ENCODE assay signal across 18 cellular contexts in the genomic region with DNA sequence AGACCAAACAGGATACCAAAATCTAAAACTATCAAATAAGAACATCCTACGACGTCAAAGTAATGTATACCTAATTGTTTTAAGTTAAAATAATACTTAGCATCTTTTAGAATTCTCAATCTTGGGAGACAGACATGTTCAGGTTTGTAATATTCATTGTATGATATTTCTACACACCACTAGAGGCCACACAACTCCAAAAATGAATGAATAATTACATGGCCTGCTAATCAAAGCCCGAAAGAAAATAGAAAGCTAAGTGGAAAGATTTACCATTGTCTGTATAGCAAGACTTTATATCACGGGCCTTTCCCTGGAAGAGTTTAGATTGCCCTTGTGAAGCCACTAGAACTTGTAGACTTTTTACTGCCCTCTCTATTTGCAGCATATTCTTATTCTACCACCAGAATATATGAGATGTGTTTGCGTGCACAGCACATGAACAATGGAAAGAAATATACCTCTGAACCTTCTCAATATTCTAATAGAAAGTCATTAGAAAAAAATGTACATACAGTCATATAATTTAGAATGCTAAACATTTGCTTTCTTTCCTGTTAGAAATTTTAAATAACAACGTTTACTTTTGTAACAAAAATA.
A peak's percentile ranks its signal among the peaks of the same experiment; 100 is the strongest.
DNase-seq lines count a peak whose midpoint lies in the region; ATAC-seq and TF ChIP-seq lines count a peak whose summit lies in the region.
"Had no signal": no experiment of that assay in that cellular context is flagged by ENCODE, and none has a peak within 500 bp of the region (broad histone marks: within the 10 kb centered on the region; RNA-seq: fewer than 3 reads in every experiment).

No MANE protein-coding gene starts in this region.

- TF ChIP-seq CTCF in AG09309 (IDR thresholded peaks at IDR 0.05; ENCODE audit: control insufficient read depth, insufficient read depth, low read depth, low read length, missing control alignments) (peak; percentile 15), LNCAP (IDR thresholded peaks at IDR 0.05) (peak; percentile 50), SK-N-SH (IDR thresholded peaks at IDR 0.05) (peak; percentile 51), hepatocyte (IDR thresholded peaks at IDR 0.05; ENCODE audit: poor library complexity) (peak; percentile 42)

- H2AFZ ChIP-seq in SK-N-SH (ENCODE audit: low read depth): peak overlapping the region; percentile 58; the same call in 1 of the 2 replicates
- no peak overlapping the region for H2AFZ ChIP-seq in hepatocyte
- H2AFZ ChIP-seq: GM23338 had no signal

- CTCF ChIA-PET in SK-N-SH (lab: Yijun Ruan, JAX): interaction anchor here (0.7 to 2.0 kb wide), 6 partner anchors 74 to 404 kb away, joined by 3 to 5 read pairs (median 4); no protein-coding TSS in a partner anchor

- H3K36me3 ChIP-seq in SK-N-SH (replicated peaks in 1 of 2; ENCODE audit: control insufficient read depth in 1 of 2, insufficient read depth in 2 of 2, low read length in 1 of 2) (peaks cover 0 to 4% of the 10 kb centered on the region in 2 experiments), hepatocyte (replicated peaks; ENCODE audit: insufficient read depth, low read depth) (no peaks in the 10 kb centered on the region)
- H3K36me3 ChIP-seq: BLaER1 treated with 17β-estradiol and CSF1 and Interleukin-3, amounts not matched to agents 10 nM and 100 nM; vagina had no signal

- no peak overlapping the region for H3K27ac Mint-ChIP-seq in activated naive CD4-positive, alpha-beta T cell treated with anti-CD3 and anti-CD28 coated beads, Interleukin-2, amount 50 U/mL, for 72 hours
- H3K27ac Mint-ChIP-seq: activated naive CD4-positive, alpha-beta T cell treated with anti-CD3 and anti-CD28 coated beads, Interleukin-2, amount 10 ng/mL, durations not matched to agents 7 days and 5 days; GM23338 had no signal

- H3K27me3 ChIP-seq in SK-N-SH (ENCODE audit: insufficient read depth) (no peaks in the 10 kb centered on the region), hepatocyte (no peaks in the 10 kb centered on the region)
- H3K27me3 ChIP-seq: BLaER1 treated with 17β-estradiol and CSF1 and Interleukin-3, amounts not matched to agents 10 nM and 100 nM; vagina had no signal

- H3K4me2 ChIP-seq in SK-N-SH: no peak overlapping the region
- no peak overlapping the region for H3K4me2 ChIP-seq in hepatocyte
- H3K4me2 ChIP-seq: BLaER1 treated with 17β-estradiol and CSF1 and Interleukin-3, amounts not matched to agents 10 nM and 100 nM; GM23338 had no signal

- no peaks in the 10 kb centered on the region for H3F3A ChIP-seq in SK-N-SH (replicated peaks; ENCODE audit: insufficient read depth)

- H3K4me3 ChIP-seq in AG09309 (ENCODE audit: control insufficient read depth, low read depth, low read length) (no peak overlapping the region), SK-N-SH (ENCODE audit: low read depth in 2 of 2, low read length in 1 of 2) (peak overlapping the region in 1 of 2 experiments; percentile 9; a peak in 1 of 4 replicates), hepatocyte (no peak overlapping the region)
- H3K4me3 ChIP-seq: BLaER1 treated with 17β-estradiol and CSF1 and Interleukin-3, amounts not matched to agents 10 nM and 100 nM; GM23338; vagina had no signal

- no peak overlapping the region for H3K9ac ChIP-seq in SK-N-SH
- H3K9ac ChIP-seq: BLaER1 treated with 17β-estradiol and CSF1 and Interleukin-3, amounts not matched to agents 10 nM and 100 nM had no signal

- DNase-seq in AG09309 (ENCODE audit: low read depth) (no peak), SK-N-SH (peak; percentile 17), hepatocyte (ENCODE audit: low spot score) (no peak), caudate nucleus (lab: John Stamatoyannopoulos, UW) (no peak)
- no peak for DNase-seq in activated naive CD4-positive, alpha-beta T cell treated with anti-CD3 and anti-CD28 coated beads, Interleukin-2, amount 50 U/mL, for 72 hours (ENCODE audit: low spot score in 2 of 2)
- DNase-seq: activated naive CD4-positive, alpha-beta T cell treated with anti-CD3 and anti-CD28 coated beads, Interleukin-2, amount 10 ng/mL, durations not matched to agents 7 days and 5 days; GDM1; Karpas-422; NCI-H510A; SHP77 treated with DMSO at 0.1 percent for 48 hours; stimulated activated naive CD4-positive, alpha-beta T cell treated with Interleukin-2 at 50 U/mL for 16 hours had no signal

- H3K4me1 ChIP-seq in SK-N-SH (ENCODE audit: control insufficient read depth in 1 of 2, insufficient read depth in 2 of 2, low read depth in 1 of 2, low read length in 1 of 2) (peaks cover 0 to 7% of the 10 kb centered on the region in 2 experiments; a peak in 1 of 4 replicates), hepatocyte (ENCODE audit: insufficient read depth) (no peaks in the 10 kb centered on the region)
- H3K4me1 ChIP-seq: BLaER1 treated with 17β-estradiol and CSF1 and Interleukin-3, amounts not matched to agents 10 nM and 100 nM; vagina had no signal

- ATAC-seq in HG03378 (IDR thresholded peaks at IDR 0.05; ENCODE audit: unreplicated experiment): no peak
- no peak for ATAC-seq in HG02571 (IDR thresholded peaks at IDR 0.05; ENCODE audit: unreplicated experiment)
- ATAC-seq in activated naive CD4-positive, alpha-beta T cell treated with anti-CD3 and anti-CD28 coated beads, Interleukin-2, amount 50 U/mL, for 72 hours: no peak
- ATAC-seq: GM23338, WTC11 had no signal

- TF ChIP-seq EP300 in SK-N-SH (IDR thresholded peaks at IDR 0.05; ENCODE audit: borderline replicate concordance in 1 of 2, low read depth in 1 of 2, low read length in 1 of 2): no peak

- no peaks in the 10 kb centered on the region for H3K36me3 Mint-ChIP-seq in activated naive CD4-positive, alpha-beta T cell treated with anti-CD3 and anti-CD28 coated beads, Interleukin-2, amount 50 U/mL, for 72 hours
- H3K36me3 Mint-ChIP-seq: activated naive CD4-positive, alpha-beta T cell treated with anti-CD3 and anti-CD28 coated beads, Interleukin-2, amount 10 ng/mL, durations not matched to agents 7 days and 5 days; WTC11 had no signal

- no peaks in the 10 kb centered on the region for H4K20me1 ChIP-seq in SK-N-SH (ENCODE audit: insufficient read depth)
- no peaks in the 10 kb centered on the region for H4K20me1 ChIP-seq in hepatocyte (ENCODE audit: insufficient read depth, poor library complexity, severe bottlenecking)
- H4K20me1 ChIP-seq: BLaER1 treated with 17β-estradiol and CSF1 and Interleukin-3, amounts not matched to agents 10 nM and 100 nM had no signal

- H3K79me2 ChIP-seq in SK-N-SH (ENCODE audit: insufficient read depth) (no peaks in the 10 kb centered on the region), hepatocyte (no peaks in the 10 kb centered on the region)

- peak overlapping the region; percentile 31 to 97; a peak in 3 of 4 replicates for H3K27ac ChIP-seq in SK-N-SH (ENCODE audit: low read depth in 2 of 2, low read length in 1 of 2)
- no peak overlapping the region for H3K27ac ChIP-seq in hepatocyte
- no peak overlapping the region for H3K27ac ChIP-seq in caudate nucleus (ENCODE audit: low read depth, low read length)
- H3K27ac ChIP-seq: BLaER1 treated with 17β-estradiol and CSF1 and Interleukin-3, amounts not matched to agents 10 nM and 100 nM; vagina had no signal

- no peaks in the 10 kb centered on the region for H3K9me2 ChIP-seq in SK-N-SH
- no peaks in the 10 kb centered on the region for H3K9me2 ChIP-seq in hepatocyte (replicated peaks; ENCODE audit: insufficient read depth)

- 49% methylated on average over 6 of the region's 6 CpGs for WGBS in SK-N-SH (ENCODE audit: low lambda C conversion rate)
- 86% methylated on average over 6 of the region's 6 CpGs for WGBS in hepatocyte (ENCODE audit: low lambda C conversion rate, missing lambda C conversion rate)

- peak; percentile 65 for TF ChIP-seq RAD21 in SK-N-SH (IDR thresholded peaks at IDR 0.05; ENCODE audit: low read length)

- POLR2A ChIA-PET in SK-N-SH (lab: Yijun Ruan, JAX): no interaction called here

- H3K9me3 ChIP-seq in SK-N-SH: no peaks in the 10 kb centered on the region
- no peaks in the 10 kb centered on the region for H3K9me3 ChIP-seq in hepatocyte (ENCODE audit: low read depth)
- H3K9me3 ChIP-seq: vagina had no signal

- H3K9me3 Mint-ChIP-seq in activated naive CD4-positive, alpha-beta T cell treated with anti-CD3 and anti-CD28 coated beads, Interleukin-2, amount 50 U/mL, for 72 hours: peaks cover 0 to 5% of the 10 kb centered on the region in 2 donors
- H3K9me3 Mint-ChIP-seq: activated naive CD4-positive, alpha-beta T cell treated with anti-CD3 and anti-CD28 coated beads, Interleukin-2, amount 10 ng/mL, durations not matched to agents 7 days and 5 days; GM23338; WTC11 had no signal

TF ChIP-seq in SK-N-SH, 30 proteins besides CTCF, POLR2A, EP300 and RAD21:
- TF ChIP-seq EZH2phosphoT487 (IDR thresholded peaks at IDR 0.05; ENCODE audit: borderline replicate concordance, low read depth): no peak
- no peak for TF ChIP-seq FOXJ3 (CRISPR knock-in tag; IDR thresholded peaks at IDR 0.05)
- TF ChIP-seq SMC3 (IDR thresholded peaks at IDR 0.05; ENCODE audit: low read depth, low read length): 0 out of 2 replicates have a peak, but pooled peaks have one; percentile 12

Comparison
In these comparisons a context has a peak if more than half of its experiments do, and no peak if none do; other contexts are left out.
1. H3K27ac ChIP-seq: peak in SK-N-SH (2 of 2); none in hepatocyte (single experiment) and caudate nucleus (single experiment).
2. Peak in every context shown above with its lines, with median percentiles within 50 percentile points of each other: CTCF ChIP-seq.